7 cellular contexts compared by ENCODE assay signal in the genomic region with DNA sequence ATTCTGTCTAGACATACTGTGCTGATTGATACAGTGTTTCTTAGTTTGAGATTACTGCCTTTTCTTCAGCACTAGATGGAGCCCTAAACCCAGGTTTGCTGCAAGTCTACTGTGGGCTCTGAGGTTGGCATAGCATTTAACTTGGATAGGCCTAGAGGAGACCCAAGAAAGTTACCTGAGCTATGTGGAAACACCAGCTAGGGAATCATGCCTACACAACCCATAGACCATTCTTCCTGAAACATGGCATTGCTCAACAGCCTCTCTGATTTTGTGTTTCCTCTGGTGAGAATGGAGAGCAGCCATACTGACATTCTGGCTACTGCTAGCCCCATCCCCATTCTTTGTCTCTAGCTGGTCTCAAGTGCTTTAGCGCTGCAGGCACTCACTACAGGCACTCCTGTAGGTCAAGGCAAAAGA.
DNase-seq lines count a peak whose midpoint lies in the region; ATAC-seq and TF ChIP-seq lines count a peak whose summit lies in the region.

No MANE protein-coding gene starts in this region.

- H3K36me3 ChIP-seq in GM06990 (ENCODE audit: control insufficient read depth, insufficient read depth, low read length) (no peaks in the 10 kb centered on the region), upper lobe of right lung (no peaks in the 10 kb centered on the region)

- no peaks in the 10 kb centered on the region for H3K4me1 ChIP-seq in upper lobe of right lung

- H3K27ac ChIP-seq in upper lobe of right lung (no peak overlapping the region), dorsolateral prefrontal cortex (no peak overlapping the region)

- intact Hi-C loops in upper lobe of right lung (cut with DNase I), result no loop called here
- intact Hi-C loops in dorsolateral prefrontal cortex (cut with DNase I), result no loop called here

- no peak overlapping the region for H3K4me3 ChIP-seq in GM06990 (replicated peaks; ENCODE audit: low read depth, low read length)
- no peak overlapping the region for H3K4me3 ChIP-seq in upper lobe of right lung
- H3K4me3 ChIP-seq in dorsolateral prefrontal cortex, result no peak overlapping the region

- H3K27me3 ChIP-seq in GM06990 (replicated peaks; ENCODE audit: control insufficient read depth, insufficient read depth, low read length), result no peaks in the 10 kb centered on the region
- no peaks in the 10 kb centered on the region for H3K27me3 ChIP-seq in upper lobe of right lung
- no peaks in the 10 kb centered on the region for H3K27me3 ChIP-seq in dorsolateral prefrontal cortex

- TF ChIP-seq CTCF in GM06990 (IDR thresholded peaks at IDR 0.05; ENCODE audit: insufficient read depth, low read length, poor library complexity, severe bottlenecking) (peak; percentile 59), upper lobe of right lung (IDR thresholded peaks at IDR 0.05) (peak; percentile 43), dorsolateral prefrontal cortex (IDR thresholded peaks at IDR 0.05 in 54 of 56, conservative IDR thresholded peaks at IDR 0.05 in 2 of 56; ENCODE audit: low read depth in 1 of 56, partially characterized antibody in 56 of 56) (peak in 13 of 56 donors; percentile 8 to 45 (median 30))

- H3K9me3 ChIP-seq in upper lobe of right lung, result no peaks in the 10 kb centered on the region

- ATAC-seq in GM21447 (IDR thresholded peaks at IDR 0.05; ENCODE audit: unreplicated experiment), result peak; percentile 88
- ATAC-seq in HG03575 (IDR thresholded peaks at IDR 0.05; ENCODE audit: extremely low read depth, insufficient number of reproducible peaks, low FRiP score, unreplicated experiment), result peak; percentile 82
- peak; percentile 94 for ATAC-seq in upper lobe of right lung

- DNase-seq in GM06990 (ENCODE audit: extremely low read depth, insufficient read length), result no peak
- DNase-seq in RPMI7951 (ENCODE audit: low read depth), result peak; percentile 26
- peak; percentile 17 for DNase-seq in foreskin melanocyte
- DNase-seq in upper lobe of right lung, result no peak
- no peak for DNase-seq in dorsolateral prefrontal cortex

Comparison
In these comparisons a context has a peak if more than half of its experiments do, and no peak if none do; other contexts are left out.
1. DNase-seq: peak in RPMI7951 (single experiment) and foreskin melanocyte (single experiment); none in GM06990 (single experiment), upper lobe of right lung (single experiment) and dorsolateral prefrontal cortex (0 of 10).
2. Peak in every context shown above with its lines, with median percentiles within 50 percentile points of each other: ATAC-seq.